8 cellular contexts compared by ENCODE assay signal in the genomic region with DNA sequence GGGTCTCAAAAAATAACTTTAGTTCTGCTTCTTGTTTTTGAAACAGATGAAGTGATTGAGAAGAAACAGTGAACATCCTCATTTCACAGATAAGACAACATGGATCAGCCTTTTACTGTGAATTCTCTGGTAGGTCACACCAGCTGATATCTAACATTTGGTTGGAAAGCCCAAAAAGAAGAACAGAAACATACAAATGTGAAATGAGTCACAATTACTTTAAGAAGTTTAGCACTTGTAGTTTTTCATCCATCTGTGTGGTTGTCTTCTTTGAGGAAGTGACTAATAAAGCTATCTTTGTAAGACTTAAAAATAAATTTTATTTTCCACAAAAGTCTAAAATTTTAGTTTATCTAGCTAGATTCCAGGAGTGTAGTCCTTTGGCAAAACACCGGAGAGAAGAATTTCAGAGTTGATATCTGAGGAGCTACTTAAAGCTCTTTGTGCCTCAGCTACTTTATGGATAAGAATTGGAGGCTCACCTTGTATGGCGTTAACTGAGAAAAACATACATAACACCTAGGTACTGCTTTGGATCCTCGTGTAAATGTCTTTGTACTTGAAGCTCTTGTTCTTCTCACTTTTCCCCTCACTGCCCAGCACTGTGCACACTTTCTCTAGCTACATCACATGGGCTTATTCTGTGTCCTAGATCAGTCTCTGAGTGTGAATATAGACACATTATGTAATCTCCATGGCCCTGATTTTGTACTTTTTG. TPM values are rescaled to one million over a fixed set of nuclear protein-coding genes. Genes with fewer than 3 reads are reported as not detected.
A peak's percentile ranks its signal among the peaks of the same experiment; 100 is the strongest.
DNase-seq lines count a peak whose midpoint lies in the region; ATAC-seq, FAIRE-seq and TF ChIP-seq lines count a peak whose summit lies in the region.

No MANE protein-coding gene starts in this region.

- no peak overlapping the region for H3K4me3 Mint-ChIP-seq in effector memory CD8-positive, alpha-beta T cell
- no peak overlapping the region for H3K4me3 Mint-ChIP-seq in neural progenitor cell

- peaks cover 7% of the 10 kb centered on the region for H3K4me1 ChIP-seq in neural progenitor cell

- ATAC-seq in GM18498 (IDR thresholded peaks at IDR 0.05; ENCODE audit: unreplicated experiment) (peak; percentile 86), GM21723 (IDR thresholded peaks at IDR 0.05; ENCODE audit: unreplicated experiment) (peak; percentile 81)
- ATAC-seq in effector memory CD8-positive, alpha-beta T cell (replicated peaks): peak; percentile 55

- no peaks in the 10 kb centered on the region for H3K27me3 ChIP-seq in neural progenitor cell

- no peak overlapping the region for H3K9ac ChIP-seq in neural progenitor cell

- no peak overlapping the region for H3K4me3 ChIP-seq in neural progenitor cell

- no peak overlapping the region for H3K27ac ChIP-seq in neural progenitor cell

- H4K20me1 ChIP-seq in neural progenitor cell (ENCODE audit: low read depth): no peaks in the 10 kb centered on the region

- H3K27me3 Mint-ChIP-seq in effector memory CD8-positive, alpha-beta T cell: no peaks in the 10 kb centered on the region
- peaks cover 10% of the 10 kb centered on the region for H3K27me3 Mint-ChIP-seq in neural progenitor cell (ENCODE audit: insufficient read depth, low read depth)

- FAIRE-seq in frontal cortex (lab: Jason Lieb, UNC): no peak

- H3K36me3 Mint-ChIP-seq in effector memory CD8-positive, alpha-beta T cell (ENCODE audit: insufficient read depth): peaks cover 37% of the 10 kb centered on the region
- peaks cover 2% of the 10 kb centered on the region for H3K36me3 Mint-ChIP-seq in neural progenitor cell

- H3K36me3 ChIP-seq in neural progenitor cell: no peaks in the 10 kb centered on the region

- peaks cover 27 to 35% of the 10 kb centered on the region in 2 donors for H3K4me1 Mint-ChIP-seq in effector memory CD8-positive, alpha-beta T cell (ENCODE audit: low read depth in 2 of 2)
- peaks cover 4% of the 10 kb centered on the region for H3K4me1 Mint-ChIP-seq in neural progenitor cell

- no peaks in the 10 kb centered on the region for H3K9me3 Mint-ChIP-seq in effector memory CD8-positive, alpha-beta T cell
- no peaks in the 10 kb centered on the region for H3K9me3 Mint-ChIP-seq in neural progenitor cell

- peak overlapping the region; percentile 38 to 92 for H3K27ac Mint-ChIP-seq in effector memory CD8-positive, alpha-beta T cell
- H3K27ac Mint-ChIP-seq in neural progenitor cell: no peak overlapping the region

- H3K9me3 ChIP-seq in neural progenitor cell (ENCODE audit: low read depth): no peaks in the 10 kb centered on the region

- TF ChIP-seq CTCF in neural progenitor cell (IDR thresholded peaks at IDR 0.05): no peak

- H3F3A ChIP-seq in neural progenitor cell (ENCODE audit: low read depth): no peaks in the 10 kb centered on the region

- no peaks in the 10 kb centered on the region for H3K79me2 ChIP-seq in neural progenitor cell (ENCODE audit: low read depth)

- DNase-seq in LHCN-M2 (ENCODE audit: low read depth) (peak; percentile 64), frontal cortex (ENCODE audit: low spot score in 2 of 2) (no peak), NCI-H2081 treated with DMSO at 0.1 percent for 48 hours (lab: John Stamatoyannopoulos, UW) (no peak), neural progenitor cell (ENCODE audit: low spot score) (no peak), islet precursor cell (no peak)
- no peak for DNase-seq in effector memory CD8-positive, alpha-beta T cell

- H2AFZ ChIP-seq in neural progenitor cell (replicated peaks): no peak overlapping the region

- no peak overlapping the region for H3K4me2 ChIP-seq in neural progenitor cell

RNA-seq across cellular contexts. Expression of a gene that starts 21.7 kb away (rescaled TPM):
- total RNA-seq in LHCN-M2 (2014; rRNA removed) (57.1 and 69.0 TPM in 2 replicates), frontal cortex (8.6 TPM), neural progenitor cell (ENCODE audit: low replicate concordance) (1.6 and 1.9 TPM in 2 replicates)
- 9.3 TPM for polyA plus RNA-seq in LHCN-M2 (2012)

RNA-seq across cellular contexts. Expression of a gene that starts 50.1 kb away (rescaled TPM):
- total RNA-seq in LHCN-M2 (2014; rRNA removed) (0.38 and 0.46 TPM in 2 replicates), frontal cortex (under 0.01 TPM), neural progenitor cell (ENCODE audit: low replicate concordance) (not detected in 2 replicates)
- polyA plus RNA-seq in LHCN-M2 (2012): not detected

RNA-seq across cellular contexts. Expression of a gene that starts 50.8 kb away (rescaled TPM):
- 105 and 119 TPM in 2 replicates for total RNA-seq in LHCN-M2 (2014; rRNA removed)
- polyA plus RNA-seq in LHCN-M2 (2012): 236 TPM
- total RNA-seq in frontal cortex: 26.1 TPM
- total RNA-seq in neural progenitor cell (ENCODE audit: low replicate concordance): 19.0 and 22.3 TPM in 2 replicates
